8 cellular contexts compared by ENCODE assay signal in the genomic region with DNA sequence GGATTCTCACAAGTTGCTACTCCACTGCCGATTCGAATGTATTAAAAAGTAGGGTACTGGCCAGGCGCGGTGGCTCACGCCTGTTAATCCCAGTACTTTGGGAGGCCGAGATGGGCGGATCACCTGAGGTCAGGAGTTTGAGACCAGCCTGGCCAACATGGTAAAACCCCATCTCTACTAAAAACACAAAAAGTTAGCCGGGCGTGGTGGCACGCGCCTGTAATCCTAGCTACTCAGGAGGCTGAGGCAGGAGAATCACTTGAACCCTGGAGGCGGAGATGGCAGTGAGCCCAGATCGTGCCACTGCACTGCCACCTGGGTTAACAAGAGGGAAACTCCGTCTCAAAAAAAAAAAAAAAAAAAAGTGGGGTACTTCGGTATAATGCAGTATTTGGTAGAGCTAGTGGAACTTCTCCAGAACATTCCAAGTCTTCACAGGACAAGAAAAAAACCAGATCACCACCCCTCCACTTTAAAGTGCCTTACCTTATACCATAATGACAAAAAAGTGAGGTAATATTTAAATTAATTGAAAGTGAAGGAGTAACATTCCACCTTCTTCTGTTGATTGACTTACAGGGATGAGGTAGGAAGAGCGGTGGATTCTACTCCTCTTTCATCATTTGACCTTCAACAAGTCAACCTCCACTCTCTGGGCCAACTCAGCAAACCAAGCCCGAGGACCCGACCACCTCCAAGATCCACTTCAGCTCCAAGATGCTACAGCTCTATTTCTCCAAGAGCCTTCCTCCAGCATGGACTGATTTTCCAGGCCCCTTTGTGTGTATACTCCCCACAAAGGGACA. TPM values are rescaled to one million over a fixed set of nuclear protein-coding genes. Genes with fewer than 3 reads are reported as not detected.
DNase-seq lines count a peak whose midpoint lies in the region; ATAC-seq, FAIRE-seq and TF ChIP-seq lines count a peak whose summit lies in the region.

No MANE protein-coding gene starts in this region.

- H3K4me1 ChIP-seq in DND-41 (ENCODE audit: insufficient read depth, low read length) (peaks cover 64% of the 10 kb centered on the region), PC-3 (ENCODE audit: insufficient read depth, low read length) (peaks cover 19% of the 10 kb centered on the region; the same call in 1 of the 2 replicates), mucosa of descending colon (ENCODE audit: low read depth) (peaks cover 29% of the 10 kb centered on the region)

- H3K4me2 ChIP-seq in DND-41 (ENCODE audit: insufficient read depth, low read length) (peak overlapping the region; percentile 93), PC-3 (ENCODE audit: low read length) (peak overlapping the region; percentile 92)

- peak overlapping the region; percentile 62 to 75 for H3K4me3 ChIP-seq in DND-41 (ENCODE audit: low read depth in 1 of 2, low read length in 2 of 2)
- H3K4me3 ChIP-seq in PC-3 (ENCODE audit: low read length): peak overlapping the region; percentile 82
- H3K4me3 ChIP-seq in bronchial epithelial cell (ENCODE audit: low read depth, low read length): peak overlapping the region; percentile 60
- H3K4me3 ChIP-seq in mucosa of descending colon: no peak overlapping the region

- H3K9me3 ChIP-seq in DND-41 (ENCODE audit: insufficient read depth, low read length, severe bottlenecking) (no peaks in the 10 kb centered on the region), PC-3 (ENCODE audit: low read length) (no peaks in the 10 kb centered on the region), mucosa of descending colon (no peaks in the 10 kb centered on the region)

- FAIRE-seq in bronchial epithelial cell (lab: Jason Lieb, UNC): no peak

- POLR2A ChIA-PET in PC-3 (lab: Charles Lee; ENCODE audit: unreplicated experiment): no interaction called here

- ATAC-seq in DND-41 (ENCODE audit: insufficient read depth, low read depth) (no peak), PC-3 (no peak), mucosa of descending colon (no peak), HG03378 (IDR thresholded peaks at IDR 0.05; ENCODE audit: unreplicated experiment) (no peak), GM21529 (IDR thresholded peaks at IDR 0.05; ENCODE audit: unreplicated experiment) (no peak), GM19463 (IDR thresholded peaks at IDR 0.05; ENCODE audit: unreplicated experiment) (no peak), GM18502 (IDR thresholded peaks at IDR 0.05; ENCODE audit: poor library complexity, unreplicated experiment) (no peak)

- H3K9me2 ChIP-seq in PC-3 (replicated peaks; ENCODE audit: low read length): no peaks in the 10 kb centered on the region

- H3K27me3 ChIP-seq in DND-41 (ENCODE audit: insufficient read depth, low read length, poor library complexity): no peaks in the 10 kb centered on the region
- no peaks in the 10 kb centered on the region for H3K27me3 ChIP-seq in PC-3 (ENCODE audit: low read length)
- no peaks in the 10 kb centered on the region for H3K27me3 ChIP-seq in bronchial epithelial cell (ENCODE audit: control insufficient read depth, insufficient read depth, low read length)

- CTCF ChIA-PET in PC-3 (lab: Charles Lee): no interaction called here

- H3K27ac ChIP-seq in DND-41 (ENCODE audit: low read length) (peak overlapping the region; percentile 96), PC-3 (ENCODE audit: low read length) (no peak overlapping the region)

- H3K36me3 ChIP-seq in DND-41 (ENCODE audit: insufficient read depth, low read length): peaks cover 54% of the 10 kb centered on the region
- peaks cover 23% of the 10 kb centered on the region; the same call in 1 of the 2 replicates for H3K36me3 ChIP-seq in PC-3 (ENCODE audit: low read depth, low read length)
- peaks cover 3% of the 10 kb centered on the region for H3K36me3 ChIP-seq in bronchial epithelial cell (ENCODE audit: control insufficient read depth, insufficient read depth, low read length)
- H3K36me3 ChIP-seq in mucosa of descending colon (ENCODE audit: low read depth): no peaks in the 10 kb centered on the region

- intact Hi-C loops in PC-3 (cut with micrococcal nuclease): no loop called here
- intact Hi-C loops in mucosa of descending colon (cut with DNase I, micrococcal nuclease): no loop called here

- H3F3A ChIP-seq in PC-3 (ENCODE audit: low read length, unreplicated experiment): no peaks in the 10 kb centered on the region

- DNase-seq in DND-41 (peak; percentile 50), PC-3 (no peak), bronchial epithelial cell (ENCODE audit: low read depth) (no peak), mucosa of descending colon (peak in 2 of 3 donors; percentile 28 to 35)

- peaks cover 59% of the 10 kb centered on the region for H4K20me1 ChIP-seq in DND-41 (ENCODE audit: insufficient read depth, low read length)
- peaks cover 40% of the 10 kb centered on the region for H4K20me1 ChIP-seq in PC-3 (ENCODE audit: low read length)

- H3K79me2 ChIP-seq in DND-41 (ENCODE audit: insufficient read depth, low read length): peaks cover 82% of the 10 kb centered on the region
- H3K79me2 ChIP-seq in PC-3 (ENCODE audit: low read length): peaks cover 66% of the 10 kb centered on the region

- H3K9ac ChIP-seq in DND-41 (ENCODE audit: low read depth, low read length): peak overlapping the region; percentile 94
- peak overlapping the region; percentile 96 for H3K9ac ChIP-seq in PC-3 (ENCODE audit: low read length)

- no TSS peak for BruUV-seq in PC-3 (replicated peaks; lab: Mats Ljungman, UMichigan)

- no peak overlapping the region for H2AFZ ChIP-seq in DND-41 (ENCODE audit: low read depth, low read length)
- H2AFZ ChIP-seq in PC-3 (ENCODE audit: low read length): no peak overlapping the region

- TF ChIP-seq CTCF in DND-41 (IDR thresholded peaks at IDR 0.05; ENCODE audit: borderline replicate concordance, extremely low read depth, low read length, poor library complexity, severe bottlenecking): no peak
- no peak; the same call in 1 of the 2 replicates for TF ChIP-seq CTCF in PC-3 (conservative IDR thresholded peaks at IDR 0.05; ENCODE audit: low read depth, low read length)
- TF ChIP-seq CTCF in bronchial epithelial cell (IDR thresholded peaks at IDR 0.05; ENCODE audit: insufficient read depth, low read length, severe bottlenecking): no peak
- TF ChIP-seq CTCF in mucosa of descending colon (IDR thresholded peaks at IDR 0.05): no peak

RNA-seq across cellular contexts. Expression of a gene that starts 2.0 kb away (rescaled TPM):
- total RNA-seq in PC-3 (2014; rRNA removed) (45.5 and 62.5 TPM in 2 replicates), bronchial epithelial cell (42.4 and 55.8 TPM in 2 replicates), mucosa of descending colon (10 to 100 TPM; 37.4 to 76.0 (median 41.4) TPM)

RNA-seq across cellular contexts. Expression of a gene that starts 37.4 kb away (rescaled TPM):
- total RNA-seq in PC-3 (2014; rRNA removed) (41.0 and 46.5 TPM in 2 replicates), bronchial epithelial cell (21.3 and 23.6 TPM in 2 replicates), mucosa of descending colon (100 to 1,000 TPM in 1 of 3 donors, 10 to 100 TPM in 2; 59.3 to 112 (median 62.0) TPM)

RNA-seq across cellular contexts. Expression of a gene that starts 58.3 kb away (rescaled TPM):
- 62.8 and 73.0 TPM in 2 replicates for total RNA-seq in PC-3 (2014; rRNA removed)
- 63.4 and 78.7 TPM in 2 replicates for total RNA-seq in bronchial epithelial cell
- total RNA-seq in mucosa of descending colon: 10 to 100 TPM; 25.4 to 42.4 (median 31.1) TPM

Comparison
In these comparisons a context has a peak if more than half of its experiments do, and no peak if none do; other contexts are left out.
1. DNase-seq: peak in DND-41 (single experiment) and mucosa of descending colon (2 of 3); none in PC-3 (single experiment) and bronchial epithelial cell (single experiment).